In genomic region chr20:20977786-20978185, GRCh38 we compare ENCODE assay signal across 10 cellular contexts.
"Had no signal": no experiment of that assay in that cellular context is flagged by ENCODE, and none has a peak within 500 bp of the region (broad histone marks: within the 10 kb centered on the region; RNA-seq: fewer than 3 reads in every experiment).

No MANE protein-coding gene starts in this region.

- ATAC-seq: GM23338, HCT116 had no signal

- H3K4me3 ChIP-seq: GM23338, HAP-1 had no signal

- DNase-seq: GOT3, H7, H9, HCEC 1CT, HFFc6 had no signal

- H3K4me1 ChIP-seq: HAP-1 had no signal

- H3K4me2 ChIP-seq: GM23338 had no signal

- H3K36me3 ChIP-seq: HAP-1 had no signal

- H3K9me3 ChIP-seq: HAP-1 had no signal

- FAIRE-seq: H1, H54 had no signal
